In genomic region chr1:46137901-46138300, GRCh38 we compare ENCODE assay signal across 19 cellular contexts. TPM values are rescaled to one million over a fixed set of nuclear protein-coding genes. Genes with fewer than 3 reads are reported as not detected.
DNase-seq lines count a peak whose midpoint lies in the region; ATAC-seq and TF ChIP-seq lines count a peak whose summit lies in the region.
"Had no signal": no experiment of that assay in that cellular context is flagged by ENCODE, and none has a peak within 500 bp of the region (broad histone marks: within the 10 kb centered on the region; RNA-seq: fewer than 3 reads in every experiment).

No MANE protein-coding gene starts in this region.

- no peaks in the 10 kb centered on the region for H3K9me2 ChIP-seq in PC-9 (ENCODE audit: insufficient read depth)

- H3F3A ChIP-seq in PC-9 (ENCODE audit: insufficient read depth, low read depth): peaks cover 41% of the 10 kb centered on the region

- H4K20me1 ChIP-seq in PC-9 (ENCODE audit: insufficient read depth): no peaks in the 10 kb centered on the region
- H4K20me1 ChIP-seq: BLaER1 had no signal

- peak; percentile 14 for DNase-seq in AG09309 (ENCODE audit: low read depth)
- DNase-seq in PC-9: no peak
- peak; percentile 32 for DNase-seq in fibroblast of gingiva (ENCODE audit: low read depth)
- peak; percentile 45 for DNase-seq in pulmonary artery endothelial cell (ENCODE audit: low read depth, low spot score)
- no peak for DNase-seq in Kasumi-1 (lab: John Stamatoyannopoulos, UW)
- DNase-seq in islet precursor cell: no peak
- no peak for DNase-seq in activated naive CD4-positive, alpha-beta T cell treated with Interleukin-2 at 50 U/mL for 16 hours
- DNase-seq: activated CD8-positive, alpha-beta T cell treated with anti-CD3 and anti-CD28 coated beads for 36 hours; activated naive CD4-positive, alpha-beta T cell treated with anti-CD3 and anti-CD28 coated beads for 36 hours; GF-D8; hypothalamus; Karpas-422; mucosa of descending colon; NCI-H2171 treated with DMSO at 0.1 percent for 48 hours; retina had no signal

- H3K9me3 ChIP-seq in PC-9 (ENCODE audit: insufficient read depth, low read depth): no peaks in the 10 kb centered on the region
- H3K9me3 ChIP-seq: BLaER1, mucosa of descending colon had no signal

- H3K79me2 ChIP-seq in PC-9 (ENCODE audit: low read depth): peaks cover 9% of the 10 kb centered on the region

- intact Hi-C loops in PC-9 (cut with micrococcal nuclease; ENCODE audit: unreplicated experiment): no loop called here

- no peaks in the 10 kb centered on the region for H3K36me3 ChIP-seq in PC-9 (ENCODE audit: low read depth)
- H3K36me3 ChIP-seq: BLaER1 had no signal

- POLR2A ChIA-PET in PC-9 (lab: Charles Lee; ENCODE audit: unreplicated experiment): interaction anchor here (0.6 kb wide), 1 partner anchor 10 kb away, joined by 3 read pairs; no protein-coding TSS in a partner anchor

- H2AFZ ChIP-seq in PC-9: no peak overlapping the region

- peaks cover 58% of the 10 kb centered on the region for H3K4me1 ChIP-seq in PC-9 (replicated peaks; ENCODE audit: insufficient read depth)

- no peaks in the 10 kb centered on the region for H3K27me3 ChIP-seq in PC-9 (ENCODE audit: insufficient read depth, low read depth)
- H3K27me3 ChIP-seq: BLaER1 had no signal

- no peak for ATAC-seq in HG03442 (IDR thresholded peaks at IDR 0.05; ENCODE audit: unreplicated experiment)
- ATAC-seq: activated CD8-positive, alpha-beta T cell treated with anti-CD3 and anti-CD28 coated beads for 36 hours; mucosa of descending colon; Panc1 had no signal

- peak overlapping the region; percentile 18; the same call in 1 of the 2 replicates for H3K4me2 ChIP-seq in PC-9
- H3K4me2 ChIP-seq: BLaER1 had no signal

- CTCF ChIA-PET in PC-9 (lab: Charles Lee): no interaction called here

- no TSS peak for BruUV-seq in PC-9 (replicated peaks; lab: Mats Ljungman, UMichigan)

- no peak for TF ChIP-seq CTCF in AG09309 (IDR thresholded peaks at IDR 0.05; ENCODE audit: control insufficient read depth, insufficient read depth, low read depth, low read length, missing control alignments)
- no peak for TF ChIP-seq CTCF in PC-9 (conservative IDR thresholded peaks at IDR 0.05)

- H3K27ac ChIP-seq in PC-9: no peak overlapping the region
- H3K27ac ChIP-seq: BLaER1 had no signal

- H3K4me3 ChIP-seq in AG09309 (ENCODE audit: control insufficient read depth, low read depth, low read length) (peak overlapping the region; percentile 36), PC-9 (no peak overlapping the region)
- H3K4me3 ChIP-seq: BLaER1, mucosa of descending colon had no signal

RNA-seq across cellular contexts. Expression of gene PIK3R3, which starts 5.5 kb away (rescaled TPM):
- total RNA-seq in PC-9 (2021): 19.6 and 44.2 TPM in 2 replicates
- total RNA-seq in pulmonary artery endothelial cell: 10.7 and 11.4 TPM in 2 replicates

RNA-seq across cellular contexts. Expression of gene TSPAN1, which starts 37.0 kb away (rescaled TPM):
- 134 and 139 TPM in 2 replicates for total RNA-seq in PC-9 (2021)
- 0.21 and 0.59 TPM in 2 replicates for total RNA-seq in pulmonary artery endothelial cell
- total RNA-seq: activated CD8-positive, alpha-beta T cell treated with anti-CD3 and anti-CD28 coated beads for 36 hours; activated naive CD4-positive, alpha-beta T cell treated with anti-CD3 and anti-CD28 coated beads for 36 hours; T-helper 2 cell treated with Interferon-gamma antibody and Interleukin-4, amounts not matched to agents 100 ng/mL and 5 ng/mL, for 36 hours had no signal

RNA-seq across cellular contexts. Expression of gene P3R3URF, which starts 38.4 kb away (rescaled TPM):
- total RNA-seq in PC-9 (2021) (not detected in 2 replicates), pulmonary artery endothelial cell (not detected in 2 replicates)
- total RNA-seq: activated CD8-positive, alpha-beta T cell treated with anti-CD3 and anti-CD28 coated beads for 36 hours; activated naive CD4-positive, alpha-beta T cell treated with anti-CD3 and anti-CD28 coated beads for 36 hours; mucosa of descending colon; T-helper 2 cell treated with Interferon-gamma antibody and Interleukin-4, amounts not matched to agents 100 ng/mL and 5 ng/mL, for 36 hours had no signal

Comparison
In these comparisons a context has a peak if more than half of its experiments do, and no peak if none do; other contexts are left out.
1. DNase-seq: peak in AG09309 (single experiment), fibroblast of gingiva (single experiment) and pulmonary artery endothelial cell (single experiment); none in PC-9 (0 of 2), Kasumi-1 (0 of 2), islet precursor cell (single experiment) and activated naive CD4-positive, alpha-beta T cell treated with Interleukin-2 at 50 U/mL for 16 hours (single experiment).
2. RNA of gene TSPAN1, which starts 37.0 kb away (total RNA-seq): 134 to 139 TPM in PC-9; 0.21 to 0.59 TPM in pulmonary artery endothelial cell; every median in the first group is over 10 times any median in the second.